In genomic region chr2:207423886-207424285, GRCh38 we compare ENCODE assay signal across 9 cellular contexts.
DNase-seq lines count a peak whose midpoint lies in the region; ATAC-seq and TF ChIP-seq lines count a peak whose summit lies in the region.
"Had no signal": no experiment of that assay in that cellular context is flagged by ENCODE, and none has a peak within 500 bp of the region (broad histone marks: within the 10 kb centered on the region; RNA-seq: fewer than 3 reads in every experiment).

No MANE protein-coding gene starts in this region.

- H3K36me3 ChIP-seq in osteoblast (ENCODE audit: insufficient read depth, low read length), result no peaks in the 10 kb centered on the region
- H3K36me3 ChIP-seq in neural progenitor cell, result no peaks in the 10 kb centered on the region

- H3K4me2 ChIP-seq in osteoblast (ENCODE audit: insufficient read depth, low read length), result peak overlapping the region; percentile 20
- H3K4me2 ChIP-seq in neural progenitor cell, result no peak overlapping the region

- H3K9ac ChIP-seq in neural progenitor cell, result no peak overlapping the region

- H3K27me3 Mint-ChIP-seq in neural progenitor cell (ENCODE audit: insufficient read depth, low read depth), result no peaks in the 10 kb centered on the region

- peaks cover 2% of the 10 kb centered on the region for H3K4me1 Mint-ChIP-seq in neural progenitor cell

- H3K4me3 Mint-ChIP-seq in neural progenitor cell, result no peak overlapping the region

- no peak overlapping the region for H3K27ac Mint-ChIP-seq in neural progenitor cell

- no peaks in the 10 kb centered on the region for H3K36me3 Mint-ChIP-seq in neural progenitor cell

- no peaks in the 10 kb centered on the region for H4K20me1 ChIP-seq in osteoblast (ENCODE audit: insufficient read depth, low read length)
- H4K20me1 ChIP-seq in neural progenitor cell (ENCODE audit: low read depth), result no peaks in the 10 kb centered on the region

- H3K9me3 Mint-ChIP-seq in neural progenitor cell, result no peaks in the 10 kb centered on the region

- H3K27ac ChIP-seq in osteoblast (ENCODE audit: low read depth, low read length) (peak overlapping the region; percentile 35), neural progenitor cell (no peak overlapping the region)

- H3K27me3 ChIP-seq in osteoblast (ENCODE audit: insufficient read depth, low read length), result no peaks in the 10 kb centered on the region
- H3K27me3 ChIP-seq in neural progenitor cell, result no peaks in the 10 kb centered on the region

- H3K4me1 ChIP-seq in osteoblast (ENCODE audit: insufficient read depth, low read length) (peaks cover 3% of the 10 kb centered on the region), neural progenitor cell (no peaks in the 10 kb centered on the region)

- H3F3A ChIP-seq in neural progenitor cell (ENCODE audit: low read depth), result no peaks in the 10 kb centered on the region

- H2AFZ ChIP-seq in osteoblast (ENCODE audit: low read length), result no peak overlapping the region
- H2AFZ ChIP-seq in neural progenitor cell (replicated peaks), result no peak overlapping the region

- ATAC-seq in GM19455 (IDR thresholded peaks at IDR 0.05; ENCODE audit: unreplicated experiment) (peak; percentile 85), HG03457 (IDR thresholded peaks at IDR 0.05; ENCODE audit: unreplicated experiment) (peak; percentile 94)
- ATAC-seq: HCT116 had no signal

- H3K4me3 ChIP-seq in osteoblast (ENCODE audit: insufficient read depth, low read length) (no peak overlapping the region), neural progenitor cell (no peak overlapping the region)

- H3K79me2 ChIP-seq in osteoblast (ENCODE audit: insufficient read depth, low read length), result no peaks in the 10 kb centered on the region
- no peaks in the 10 kb centered on the region for H3K79me2 ChIP-seq in neural progenitor cell (ENCODE audit: low read depth)

- peak; percentile 19 for DNase-seq in CD1c-positive myeloid dendritic cell (ENCODE audit: extremely low spot score)
- peak; percentile 36 to 53 for DNase-seq in activated CD4-positive, alpha-beta T cell treated with anti-CD3 and anti-CD28 coated beads, Interleukin-2, amount 50 U/mL, for 48 hours
- DNase-seq in osteoblast (ENCODE audit: insufficient read length, low spot score, missing footprints), result peak; percentile 95
- no peak for DNase-seq in NCI-H510A (lab: John Stamatoyannopoulos, UW)
- DNase-seq in NCI-H82 (lab: John Stamatoyannopoulos, UW), result no peak
- DNase-seq in neural progenitor cell (ENCODE audit: low spot score), result no peak

- H3K9me3 ChIP-seq in osteoblast (ENCODE audit: low read depth, low read length) (peaks cover 4% of the 10 kb centered on the region), neural progenitor cell (ENCODE audit: low read depth) (no peaks in the 10 kb centered on the region)

- TF ChIP-seq CTCF in osteoblast (IDR thresholded peaks at IDR 0.05; ENCODE audit: extremely low read depth, low read depth, low read length) (no peak), neural progenitor cell (IDR thresholded peaks at IDR 0.05) (no peak)

Comparison
In these comparisons a context has a peak if more than half of its experiments do, and no peak if none do; other contexts are left out.
1. DNase-seq: peak in CD1c-positive myeloid dendritic cell (single experiment), activated CD4-positive, alpha-beta T cell treated with anti-CD3 and anti-CD28 coated beads, Interleukin-2, amount 50 U/mL, for 48 hours (2 of 2) and osteoblast (single experiment); none in NCI-H510A (single experiment), NCI-H82 (single experiment) and neural progenitor cell (single experiment).